8 cellular contexts compared by ENCODE assay signal in the genomic region with DNA sequence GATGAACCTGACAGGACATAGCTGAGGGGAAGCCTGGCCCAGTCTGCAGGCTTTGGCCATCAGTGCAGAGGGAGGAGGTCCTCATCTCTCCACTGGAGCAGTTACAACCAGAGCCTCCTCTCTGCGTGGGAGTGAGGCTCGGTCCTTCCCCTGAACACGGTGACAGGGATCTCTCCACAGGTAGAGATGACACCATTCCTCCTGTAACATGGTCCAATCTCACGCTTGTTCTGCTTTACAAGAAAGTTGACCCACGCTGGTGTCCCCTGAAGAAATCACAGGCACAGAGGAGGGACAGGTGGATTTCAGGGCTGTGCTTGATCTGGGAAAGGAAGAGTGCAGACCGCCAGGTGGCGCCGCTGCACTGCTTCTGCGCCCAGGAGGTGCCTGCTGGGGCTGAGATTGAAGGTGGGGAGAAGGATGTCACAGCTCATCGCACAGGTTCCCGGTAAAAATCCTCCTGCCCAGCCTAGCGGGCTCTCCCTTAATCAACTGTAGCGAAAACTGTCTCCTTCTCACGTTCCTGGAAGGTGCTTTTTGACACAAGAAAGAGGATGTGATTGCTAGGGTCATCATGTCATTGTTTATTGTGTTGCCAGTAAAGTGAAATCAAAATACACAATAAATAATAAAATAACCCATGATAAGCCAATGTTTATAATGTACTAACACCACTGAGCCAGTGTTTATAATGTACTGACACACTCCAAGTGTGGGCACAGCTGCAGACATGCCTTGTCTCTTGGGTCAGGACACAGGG. TPM values are rescaled to one million over a fixed set of nuclear protein-coding genes. Genes with fewer than 3 reads are reported as not detected.
DNase-seq lines count a peak whose midpoint lies in the region; ATAC-seq and TF ChIP-seq lines count a peak whose summit lies in the region.

No MANE protein-coding gene starts in this region.

- H3K27me3 ChIP-seq in RWPE2 (ENCODE audit: insufficient read depth, poor library complexity, severe bottlenecking), result peaks cover 38% of the 10 kb centered on the region
- peaks cover 97% of the 10 kb centered on the region for H3K27me3 ChIP-seq in neutrophil

- TF ChIP-seq CTCF in RWPE2 (IDR thresholded peaks at IDR 0.05; ENCODE audit: poor library complexity, severe bottlenecking) (peak; percentile 95), fibroblast of villous mesenchyme (IDR thresholded peaks at IDR 0.05; ENCODE audit: insufficient read depth, low read depth, low read length) (peak; percentile 91), neutrophil (IDR thresholded peaks at IDR 0.05) (peak; percentile 83)

- H3K4me1 Mint-ChIP-seq in activated T-helper 17 cell treated with anti-CD3 and anti-CD28 coated beads, Interleukin-2, amount 50 U/mL, for 72 hours, result peaks cover 25% of the 10 kb centered on the region

- peaks cover 35% of the 10 kb centered on the region for H3K27me3 Mint-ChIP-seq in activated T-helper 17 cell treated with anti-CD3 and anti-CD28 coated beads, Interleukin-2, amount 50 U/mL, for 72 hours

- H3K4me1 ChIP-seq in RWPE2 (ENCODE audit: insufficient read depth, poor library complexity, severe bottlenecking) (no peaks in the 10 kb centered on the region), neutrophil (ENCODE audit: control insufficient read depth in 1 of 2, insufficient read depth in 1 of 2, low read depth in 1 of 2, low read length in 1 of 2) (peaks cover 2 to 5% of the 10 kb centered on the region in 2 experiments)

- no peak overlapping the region for H3K4me3 ChIP-seq in Jurkat, Clone E6-1 (ENCODE audit: low read length)
- no peak overlapping the region for H3K4me3 ChIP-seq in RWPE2 (ENCODE audit: severe bottlenecking)
- no peak overlapping the region for H3K4me3 ChIP-seq in fibroblast of villous mesenchyme (ENCODE audit: low read depth, low read length)
- no peak overlapping the region for H3K4me3 ChIP-seq in neutrophil (ENCODE audit: low read depth in 1 of 2, low read length in 1 of 2)

- H3K9me3 ChIP-seq in RWPE2 (ENCODE audit: severe bottlenecking), result peaks cover 4% of the 10 kb centered on the region
- H3K9me3 ChIP-seq in neutrophil, result no peaks in the 10 kb centered on the region

- ATAC-seq in RWPE2 (ENCODE audit: low read depth) (peak; percentile 86), HG02970 (IDR thresholded peaks at IDR 0.05; ENCODE audit: low FRiP score, unreplicated experiment) (no peak)
- ATAC-seq in activated T-helper 17 cell treated with anti-CD3 and anti-CD28 coated beads, Interleukin-2, amount 50 U/mL, for 72 hours (replicated peaks), result peak; percentile 62

- H3K27ac ChIP-seq in RWPE2 (ENCODE audit: poor library complexity, severe bottlenecking) (no peak overlapping the region), neutrophil (no peak overlapping the region), substantia nigra (ENCODE audit: low read depth, low read length, poor library complexity, severe bottlenecking) (no peak overlapping the region)

- no peaks in the 10 kb centered on the region for H3K36me3 ChIP-seq in RWPE2 (ENCODE audit: low read depth)
- no peaks in the 10 kb centered on the region for H3K36me3 ChIP-seq in neutrophil

- H3K27ac Mint-ChIP-seq in activated T-helper 17 cell treated with anti-CD3 and anti-CD28 coated beads, Interleukin-2, amount 50 U/mL, for 72 hours, result no peak overlapping the region

- H3K36me3 Mint-ChIP-seq in activated T-helper 17 cell treated with anti-CD3 and anti-CD28 coated beads, Interleukin-2, amount 50 U/mL, for 72 hours (ENCODE audit: low read depth), result no peaks in the 10 kb centered on the region

- H3K4me3 Mint-ChIP-seq in activated T-helper 17 cell treated with anti-CD3 and anti-CD28 coated beads, Interleukin-2, amount 50 U/mL, for 72 hours, result peak overlapping the region; percentile 26

- DNase-seq in DMS79 treated with DMSO at 0.1 percent for 48 hours (lab: John Stamatoyannopoulos, UW), result peak; percentile 40
- peak; percentile 54 for DNase-seq in Jurkat, Clone E6-1 (ENCODE audit: low read depth, low spot score)
- DNase-seq in RWPE2 (ENCODE audit: low spot score), result no peak
- peak; percentile 64 for DNase-seq in fibroblast of villous mesenchyme (ENCODE audit: low read depth)
- peak in 45 of 49 donors; percentile 1 to 85 (median 43) for DNase-seq in substantia nigra (lab: John Stamatoyannopoulos, UW)

- H3K9me3 Mint-ChIP-seq in activated T-helper 17 cell treated with anti-CD3 and anti-CD28 coated beads, Interleukin-2, amount 50 U/mL, for 72 hours, result no peaks in the 10 kb centered on the region

RNA-seq across cellular contexts. Expression of gene HLA-G, which starts 20.4 kb away (rescaled TPM):
- 1.0 TPM for polyA plus RNA-seq in Jurkat, Clone E6-1 (2012; ENCODE audit: insufficient read depth, insufficient read length)
- 1 to 10 TPM in 1 of 2 donors, not detected in 1; 2.5 TPM for total RNA-seq in activated T-helper 17 cell treated with anti-CD3 and anti-CD28 coated beads, Interleukin-2, amount 50 U/mL, for 72 hours
- not detected in 2 replicates for total RNA-seq in fibroblast of villous mesenchyme
